ENCODE assay signal across 14 cellular contexts in the genomic region with DNA sequence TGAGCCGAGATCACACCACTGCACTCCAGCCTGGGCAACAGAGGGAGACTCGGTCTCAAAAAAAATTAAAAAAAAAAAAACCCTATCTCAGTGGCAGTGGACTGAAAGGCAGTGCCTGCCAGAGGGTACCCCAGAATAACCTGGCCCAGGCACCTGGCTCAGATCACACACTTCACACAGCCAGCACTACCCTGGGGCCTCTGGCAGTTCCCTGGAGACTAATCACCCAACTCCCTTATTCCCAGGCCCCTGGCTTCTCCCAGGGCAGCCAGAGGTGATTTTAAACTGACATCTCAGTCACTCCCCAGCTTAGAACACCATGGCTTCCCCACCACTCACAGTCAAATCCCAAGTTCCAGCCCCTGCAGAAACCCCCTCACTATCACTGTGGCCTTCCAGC. TPM values are rescaled to one million over a fixed set of nuclear protein-coding genes. Genes with fewer than 3 reads are reported as not detected.
DNase-seq lines count a peak whose midpoint lies in the region; ATAC-seq and TF ChIP-seq lines count a peak whose summit lies in the region.
"Had no signal": no experiment of that assay in that cellular context is flagged by ENCODE, and none has a peak within 500 bp of the region (broad histone marks: within the 10 kb centered on the region; RNA-seq: fewer than 3 reads in every experiment).

No MANE protein-coding gene starts in this region.

- no peak overlapping the region for H3K9ac ChIP-seq in SK-N-SH

- TF ChIP-seq EP300 in esophagus muscularis mucosa (IDR thresholded peaks at IDR 0.05) = no peak
- no peak for TF ChIP-seq EP300 in SK-N-SH (IDR thresholded peaks at IDR 0.05; ENCODE audit: borderline replicate concordance in 1 of 2, low read depth in 1 of 2, low read length in 1 of 2)

- peaks cover 57% of the 10 kb centered on the region for H3K79me2 ChIP-seq in SK-N-SH (ENCODE audit: insufficient read depth)

- CTCF ChIA-PET in SK-N-SH (lab: Yijun Ruan, JAX) = interaction anchor here (2.4 kb wide), 1 partner anchor 15 kb away, joined by 23 read pairs; no protein-coding TSS in a partner anchor

- DNase-seq in stimulated activated naive CD8-positive, alpha-beta T cell treated with anti-CD3 and anti-CD28 coated beads, Interleukin-15, Interleukin-2, amounts not matched to agents 100 U/mL and 50 U/mL, for 24 hours = no peak
- no peak for DNase-seq in T-helper 17 cell
- no peak for DNase-seq in esophagus muscularis mucosa (ENCODE audit: extremely low spot score)
- DNase-seq in SJCRH30 = no peak
- no peak for DNase-seq in SK-N-SH
- DNase-seq in left cardiac atrium = no peak
- DNase-seq in testis = no peak
- DNase-seq: activated CD4-positive, alpha-beta T cell treated with anti-CD3 and anti-CD28 coated beads for 48 hours; effector CD8-positive, alpha-beta T cell; left lung; NCI-H1092; NCI-H446 treated with DMSO at 0.1 percent for 48 hours; SHP77 had no signal

- TF ChIP-seq CTCF in esophagus muscularis mucosa (IDR thresholded peaks at IDR 0.05) = no peak
- no peak for TF ChIP-seq CTCF in SK-N-SH (IDR thresholded peaks at IDR 0.05)
- no peak for TF ChIP-seq CTCF in testis (IDR thresholded peaks at IDR 0.05)

- H3K27me3 Mint-ChIP-seq in stimulated activated naive CD8-positive, alpha-beta T cell treated with anti-CD3 and anti-CD28 coated beads, Interleukin-15, Interleukin-2, amounts not matched to agents 100 ng/mL and 50 ng/mL, for 24 hours = no peaks in the 10 kb centered on the region
- H3K27me3 Mint-ChIP-seq in T-helper 17 cell = no peaks in the 10 kb centered on the region

- no peak for ATAC-seq in stimulated activated naive CD8-positive, alpha-beta T cell treated with anti-CD3 and anti-CD28 coated beads, Interleukin-15, Interleukin-2, amounts not matched to agents 100 U/mL and 50 U/mL, for 24 hours
- ATAC-seq in T-helper 17 cell (no peak), left cardiac atrium (no peak)
- ATAC-seq: left lung had no signal

- H3K9me3 ChIP-seq in T-helper 17 cell (ENCODE audit: control insufficient read depth, low read length, poor library complexity, severe bottlenecking) (no peaks in the 10 kb centered on the region), esophagus muscularis mucosa (no peaks in the 10 kb centered on the region), SJCRH30 (replicated peaks) (no peaks in the 10 kb centered on the region), SK-N-SH (no peaks in the 10 kb centered on the region), testis (no peaks in the 10 kb centered on the region)
- H3K9me3 ChIP-seq: left lung had no signal

- H3K36me3 ChIP-seq in esophagus muscularis mucosa (peaks cover 15 to 36% (median 29%) of the 10 kb centered on the region in 4 donors), SJCRH30 (no peaks in the 10 kb centered on the region; the same call in 1 of the 2 replicates), SK-N-SH (replicated peaks in 1 of 2; ENCODE audit: control insufficient read depth in 1 of 2, insufficient read depth in 2 of 2, low read length in 1 of 2) (peaks cover 9 to 28% of the 10 kb centered on the region in 2 experiments), testis (ENCODE audit: low read depth, missing control alignments) (no peaks in the 10 kb centered on the region)

- WGBS in esophagus muscularis mucosa = 100% methylated on average over 2 of the region's 2 CpGs
- 95% methylated on average over 2 of the region's 2 CpGs for WGBS in SK-N-SH (ENCODE audit: low lambda C conversion rate)
- WGBS in testis, 2 donors = 85 to 98% methylated on average over 2 of the region's 2 CpGs

- no peaks in the 10 kb centered on the region for H3K9me2 ChIP-seq in SK-N-SH

- H3K4me1 ChIP-seq in esophagus muscularis mucosa = peaks cover 46 to 65% (median 62%) of the 10 kb centered on the region in 4 donors
- no peaks in the 10 kb centered on the region for H3K4me1 ChIP-seq in SJCRH30
- H3K4me1 ChIP-seq in SK-N-SH (ENCODE audit: control insufficient read depth in 1 of 2, insufficient read depth in 2 of 2, low read depth in 1 of 2, low read length in 1 of 2) = peaks cover 0 to 34% of the 10 kb centered on the region in 2 experiments; a peak in 1 of 4 replicates
- peaks cover 20% of the 10 kb centered on the region for H3K4me1 ChIP-seq in testis

- no peak for TF ChIP-seq RAD21 in SK-N-SH (IDR thresholded peaks at IDR 0.05; ENCODE audit: low read length)

- peaks cover 26% of the 10 kb centered on the region for H3K36me3 Mint-ChIP-seq in stimulated activated naive CD8-positive, alpha-beta T cell treated with anti-CD3 and anti-CD28 coated beads, Interleukin-15, Interleukin-2, amounts not matched to agents 100 ng/mL and 50 ng/mL, for 24 hours (ENCODE audit: low read depth)
- peaks cover 2% of the 10 kb centered on the region for H3K36me3 Mint-ChIP-seq in T-helper 17 cell (ENCODE audit: low read depth)

- peaks cover 52% of the 10 kb centered on the region for H3K4me1 Mint-ChIP-seq in stimulated activated naive CD8-positive, alpha-beta T cell treated with anti-CD3 and anti-CD28 coated beads, Interleukin-15, Interleukin-2, amounts not matched to agents 100 ng/mL and 50 ng/mL, for 24 hours (ENCODE audit: low read depth)
- H3K4me1 Mint-ChIP-seq in T-helper 17 cell = peaks cover 37% of the 10 kb centered on the region

- no peak overlapping the region for H3K4me2 ChIP-seq in SK-N-SH

- peak overlapping the region; percentile 88 for H3K4me3 Mint-ChIP-seq in stimulated activated naive CD8-positive, alpha-beta T cell treated with anti-CD3 and anti-CD28 coated beads, Interleukin-15, Interleukin-2, amounts not matched to agents 100 ng/mL and 50 ng/mL, for 24 hours
- H3K4me3 Mint-ChIP-seq in T-helper 17 cell = peak overlapping the region; percentile 67

- H3K9me3 Mint-ChIP-seq in stimulated activated naive CD8-positive, alpha-beta T cell treated with anti-CD3 and anti-CD28 coated beads, Interleukin-15, Interleukin-2, amounts not matched to agents 100 ng/mL and 50 ng/mL, for 24 hours = no peaks in the 10 kb centered on the region

- H3K27me3 ChIP-seq in esophagus muscularis mucosa (no peaks in the 10 kb centered on the region), SJCRH30 (no peaks in the 10 kb centered on the region), SK-N-SH (ENCODE audit: insufficient read depth) (no peaks in the 10 kb centered on the region), testis (no peaks in the 10 kb centered on the region)
- H3K27me3 ChIP-seq: left lung had no signal

- H2AFZ ChIP-seq in SK-N-SH (ENCODE audit: low read depth) = no peak overlapping the region

- intact Hi-C loops in esophagus muscularis mucosa (cut with DNase I) = no loop called here
- intact Hi-C loops in left cardiac atrium (cut with DNase I) = no loop called here
- intact Hi-C loops in testis (cut with DNase I; ENCODE audit: low total_unique reads) = no loop called here

- peak overlapping the region in 3 of 4 donors; percentile 23 to 76 (median 69) for H3K27ac ChIP-seq in esophagus muscularis mucosa (replicated peaks in 1 of 4)
- no peak overlapping the region for H3K27ac ChIP-seq in SJCRH30
- no peak overlapping the region for H3K27ac ChIP-seq in SK-N-SH (ENCODE audit: low read depth in 2 of 2, low read length in 1 of 2)
- H3K27ac ChIP-seq in testis = no peak overlapping the region

- H3K4me3 ChIP-seq in esophagus muscularis mucosa = no peak overlapping the region
- no peak overlapping the region for H3K4me3 ChIP-seq in SJCRH30
- H3K4me3 ChIP-seq in SK-N-SH (ENCODE audit: low read depth in 2 of 2, low read length in 1 of 2) = no peak overlapping the region
- H3K4me3 ChIP-seq in testis = no peak overlapping the region

- no peaks in the 10 kb centered on the region; the same call in 1 of the 2 replicates for H4K20me1 ChIP-seq in SK-N-SH (ENCODE audit: insufficient read depth)

- POLR2A ChIA-PET in SK-N-SH (lab: Yijun Ruan, JAX) = no interaction called here

- TF ChIP-seq POLR2A in esophagus muscularis mucosa (IDR thresholded peaks at IDR 0.05; ENCODE audit: low read depth) (no peak), testis (IDR thresholded peaks at IDR 0.05) (no peak)

- H3K27ac Mint-ChIP-seq in stimulated activated naive CD8-positive, alpha-beta T cell treated with anti-CD3 and anti-CD28 coated beads, Interleukin-15, Interleukin-2, amounts not matched to agents 100 ng/mL and 50 ng/mL, for 24 hours = peak overlapping the region; percentile 85
- no peak overlapping the region for H3K27ac Mint-ChIP-seq in T-helper 17 cell

- H3F3A ChIP-seq in SK-N-SH (replicated peaks; ENCODE audit: insufficient read depth) = peaks cover 19% of the 10 kb centered on the region

RNA-seq across cellular contexts. Expression of a gene that starts 3.5 kb away (rescaled TPM):
- total RNA-seq in T-helper 17 cell = 1 to 10 TPM; 6.6 to 7.7 TPM
- 10 to 100 TPM in 1 of 4 donors, 1 to 10 TPM in 3; 3.8 to 10.8 (median 4.6) TPM for total RNA-seq in esophagus muscularis mucosa
- 0.89 and 1.0 TPM in 2 replicates for total RNA-seq in SJCRH30 (2014; rRNA removed; shearing (Covaris generic))
- 50.5 and 57.3 TPM in 2 replicates for polyA plus RNA-seq in SK-N-SH (2012; rRNA removed)
- polyA plus RNA-seq in SK-N-SH (2012; cell fraction: cytosol; rRNA removed) = 29.2 and 41.8 TPM in 2 replicates
- 24.0 and 40.3 TPM in 2 replicates for polyA plus RNA-seq in SK-N-SH (2012; cell fraction: nucleus; rRNA removed)
- total RNA-seq in left cardiac atrium = 1 to 10 TPM; 6.0 to 6.3 TPM
- 10 to 100 TPM; 29.1 to 37.8 TPM for total RNA-seq in testis
- polyA plus RNA-seq in testis (ENCODE audit: insufficient read depth, low read depth, low replicate concordance) = 63.6 TPM

RNA-seq across cellular contexts. Expression of a gene that starts 4.4 kb away (rescaled TPM):
- total RNA-seq in T-helper 17 cell (1 to 10 TPM; 7.0 to 8.2 TPM), esophagus muscularis mucosa (10 to 100 TPM in 2 of 4 donors, 1 to 10 TPM in 2; 8.8 to 20.0 (median 12.1) TPM), left cardiac atrium (10 to 100 TPM; 10.2 to 11.7 TPM), testis (10 to 100 TPM; 14.0 to 15.1 TPM)
- total RNA-seq in SJCRH30 (2014; rRNA removed; shearing (Covaris generic)) = 5.1 and 5.5 TPM in 2 replicates
- polyA plus RNA-seq in SK-N-SH (2012; rRNA removed) (7.9 and 11.3 TPM in 2 replicates), testis (ENCODE audit: insufficient read depth, low read depth, low replicate concordance) (6.9 TPM)
- polyA plus RNA-seq in SK-N-SH (2012; cell fraction: cytosol; rRNA removed) = 4.4 and 6.0 TPM in 2 replicates
- 21.0 and 30.6 TPM in 2 replicates for polyA plus RNA-seq in SK-N-SH (2012; cell fraction: nucleus; rRNA removed)

RNA-seq across cellular contexts. Expression of a gene that starts 28.6 kb away (rescaled TPM):
- 100 to 1,000 TPM; 427 to 525 TPM for total RNA-seq in T-helper 17 cell
- total RNA-seq in esophagus muscularis mucosa = 100 to 1,000 TPM; 152 to 319 (median 264) TPM
- total RNA-seq in SJCRH30 (2014; rRNA removed; shearing (Covaris generic)) = 586 and 615 TPM in 2 replicates
- polyA plus RNA-seq in SK-N-SH (2012; rRNA removed) = 321 and 594 TPM in 2 replicates
- 191 and 231 TPM in 2 replicates for polyA plus RNA-seq in SK-N-SH (2012; cell fraction: cytosol; rRNA removed)
- 1,222 and 1,964 TPM in 2 replicates for polyA plus RNA-seq in SK-N-SH (2012; cell fraction: nucleus; rRNA removed)
- total RNA-seq in left cardiac atrium = 100 to 1,000 TPM; 135 to 150 TPM
- 100 to 1,000 TPM; 415 to 521 TPM for total RNA-seq in testis
- 694 TPM for polyA plus RNA-seq in testis (ENCODE audit: insufficient read depth, low read depth, low replicate concordance)

RNA-seq across cellular contexts. Expression of a gene that starts 39.1 kb away (rescaled TPM):
- total RNA-seq in T-helper 17 cell (10 to 100 TPM; 13.9 to 17.3 TPM), esophagus muscularis mucosa (10 to 100 TPM; 13.7 to 20.4 (median 17.0) TPM), left cardiac atrium (1 to 10 TPM; 4.1 to 5.1 TPM), testis (10 to 100 TPM; 33.6 to 38.7 TPM)
- 6.1 and 6.7 TPM in 2 replicates for total RNA-seq in SJCRH30 (2014; rRNA removed; shearing (Covaris generic))
- polyA plus RNA-seq in SK-N-SH (2012; rRNA removed) (6.9 and 7.0 TPM in 2 replicates), testis (ENCODE audit: insufficient read depth, low read depth, low replicate concordance) (24.3 TPM)
- 2.3 and 4.2 TPM in 2 replicates for polyA plus RNA-seq in SK-N-SH (2012; cell fraction: cytosol; rRNA removed)
- 22.6 and 27.0 TPM in 2 replicates for polyA plus RNA-seq in SK-N-SH (2012; cell fraction: nucleus; rRNA removed)

RNA-seq across cellular contexts. Expression of a gene that starts 39.6 kb away (rescaled TPM):
- 10 to 100 TPM; 74.8 to 88.8 TPM for total RNA-seq in T-helper 17 cell
- total RNA-seq in esophagus muscularis mucosa = 100 to 1,000 TPM; 124 to 145 (median 141) TPM
- total RNA-seq in SJCRH30 (2014; rRNA removed; shearing (Covaris generic)) = 40.1 and 44.9 TPM in 2 replicates
- 308 and 381 TPM in 2 replicates for polyA plus RNA-seq in SK-N-SH (2012; rRNA removed)
- 350 and 388 TPM in 2 replicates for polyA plus RNA-seq in SK-N-SH (2012; cell fraction: cytosol; rRNA removed)
- 218 and 251 TPM in 2 replicates for polyA plus RNA-seq in SK-N-SH (2012; cell fraction: nucleus; rRNA removed)
- total RNA-seq in left cardiac atrium = 100 to 1,000 TPM; 109 to 113 TPM
- total RNA-seq in testis = 100 to 1,000 TPM; 115 to 126 TPM
- 155 TPM for polyA plus RNA-seq in testis (ENCODE audit: insufficient read depth, low read depth, low replicate concordance)

Comparison
In these comparisons a context has a peak if more than half of its experiments do, and no peak if none do; other contexts are left out.
1. H3K27ac ChIP-seq: peak in esophagus muscularis mucosa (3 of 4); none in SJCRH30 (single experiment), SK-N-SH (0 of 2) and testis (0 of 2).